In the genomic region with DNA sequence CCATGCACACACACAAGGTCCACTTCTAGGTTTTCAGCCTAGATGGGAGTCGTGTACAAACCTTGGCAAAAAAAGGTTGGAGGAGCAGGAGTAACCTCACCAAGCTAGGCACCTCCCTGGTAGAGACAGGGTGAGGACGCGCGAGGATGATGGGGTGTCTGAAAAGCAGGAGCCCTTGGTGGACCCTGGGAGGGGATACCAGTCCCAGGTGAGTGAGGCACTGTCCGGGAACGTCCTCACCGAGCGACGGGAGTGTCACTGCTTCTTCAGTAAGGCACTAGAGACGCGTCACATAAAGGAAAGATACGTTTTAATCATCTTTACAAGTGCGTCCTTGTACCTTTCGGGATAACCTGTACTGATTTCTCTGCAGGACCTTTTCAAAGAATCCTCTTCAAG, we compare ENCODE assay signal across 21 cellular contexts. TPM values are rescaled to one million over a fixed set of nuclear protein-coding genes. Genes with fewer than 3 reads are reported as not detected.
"Had no signal": no experiment of that assay in that cellular context is flagged by ENCODE, and none has a peak within 500 bp of the region (broad histone marks: within the 10 kb centered on the region; RNA-seq: fewer than 3 reads in every experiment).

No MANE protein-coding gene starts in this region.

- H3K9me3 ChIP-seq: ascending aorta had no signal

- DNase-seq: activated CD4-positive, alpha-beta T cell treated with anti-CD3 and anti-CD28 coated beads for 48 hours; activated naive CD8-positive, alpha-beta T cell treated with anti-CD3 and anti-CD28 coated beads, Interleukin-2, amount 50 U/mL, for 24 hours; activated T-cell treated with anti-CD3 and anti-CD28 coated beads, Interleukin-2, amount 50 U/mL, for 4 hours; effector memory CD8-positive, alpha-beta T cell; immature natural killer cell; left colon; mesenchymal stem cell; occipital lobe; stimulated activated CD4-positive, alpha-beta T cell treated with anti-CD3 and anti-CD28 coated beads, Interleukin-2, amount 100 ng/mL, for 48 hours; stimulated activated naive CD4-positive, alpha-beta T cell treated with Interleukin-2 at 50 U/mL for 16 hours; T1000; WERI-Rb-1 had no signal

- H3K27ac Mint-ChIP-seq: activated naive CD8-positive, alpha-beta T cell treated with anti-CD3 and anti-CD28 coated beads, Interleukin-2, amount 50 U/mL, for 24 hours; effector memory CD8-positive, alpha-beta T cell; immature natural killer cell had no signal

- H3K27me3 Mint-ChIP-seq: activated naive CD8-positive, alpha-beta T cell treated with anti-CD3 and anti-CD28 coated beads, Interleukin-2, amount 50 U/mL, for 24 hours had no signal

- H3K27ac ChIP-seq: ascending aorta, cardiac muscle cell, upper lobe of left lung, WERI-Rb-1 had no signal

- H3K4me3 ChIP-seq: ascending aorta, cardiac muscle cell, upper lobe of left lung had no signal

- H3K4me3 Mint-ChIP-seq: activated naive CD8-positive, alpha-beta T cell treated with anti-CD3 and anti-CD28 coated beads, Interleukin-2, amount 50 U/mL, for 24 hours; activated T-cell treated with anti-CD3 and anti-CD28 coated beads, Interleukin-2, amount 50 U/mL, for 4 hours; effector memory CD8-positive, alpha-beta T cell; immature natural killer cell; natural killer cell treated with Interleukin-12 subunit alpha and Interleukin-12 subunit beta and Interleukin-15 and Interleukin-18, amount 100 ng/mL, for 72 hours had no signal

- H3K36me3 Mint-ChIP-seq: natural killer cell treated with Interleukin-12 subunit alpha and Interleukin-12 subunit beta and Interleukin-15 and Interleukin-18, amount 100 ng/mL, for 72 hours had no signal

- H3K36me3 ChIP-seq: cardiac muscle cell had no signal

- ATAC-seq: activated naive CD8-positive, alpha-beta T cell treated with anti-CD3 and anti-CD28 coated beads, Interleukin-2, amount 50 U/mL, for 24 hours; activated T-cell treated with anti-CD3 and anti-CD28 coated beads, Interleukin-2, amount 50 U/mL, for 4 hours; effector memory CD8-positive, alpha-beta T cell; left colon; natural killer cell treated with Interleukin-12 subunit alpha and Interleukin-12 subunit beta and Interleukin-15 and Interleukin-18, amount 100 ng/mL, for 72 hours had no signal

RNA-seq across cellular contexts. Expression of a gene that starts 29.4 kb away (rescaled TPM):
- total RNA-seq: ascending aorta, cardiac muscle cell, epithelial cell of proximal tubule, glomerular endothelial cell, occipital lobe, pulmonary artery endothelial cell, SK-MEL-5, temporal lobe had no signal
- polyA plus RNA-seq: cardiac muscle cell had no signal
